Comparison of ENCODE assay signal across 8 cellular contexts in genomic region chr15:78944202-78944625, GRCh38. TPM values are rescaled to one million over a fixed set of nuclear protein-coding genes. Genes with fewer than 3 reads are reported as not detected.
DNase-seq lines count a peak whose midpoint lies in the region; ATAC-seq and TF ChIP-seq lines count a peak whose summit lies in the region.

No MANE protein-coding gene starts in this region.

- H3K27me3 ChIP-seq in right lobe of liver, result no peaks in the 10 kb centered on the region
- no peaks in the 10 kb centered on the region for H3K27me3 ChIP-seq in tibial artery

- H3K4me3 ChIP-seq in right lobe of liver (peak overlapping the region; percentile 58 to 75 (median 65)), tibial artery (peak overlapping the region; percentile 52 to 57)

- peak overlapping the region; percentile 84 for H3K4me3 Mint-ChIP-seq in T-helper 2 cell treated with Interferon-gamma antibody and Interleukin-4, amounts not matched to agents 5 μg/mL and 100 μg/mL, for 36 hours

- H3K4me1 ChIP-seq in right lobe of liver, result peaks cover 0 to 20% (median 4%) of the 10 kb centered on the region in 4 donors
- peaks cover 0 to 17% (median 8%) of the 10 kb centered on the region in 4 donors for H3K4me1 ChIP-seq in tibial artery

- H3K27ac ChIP-seq in angular gyrus (ENCODE audit: low read depth, low read length) (peak overlapping the region; percentile 55), right lobe of liver (peak overlapping the region; percentile 84 to 94 (median 89)), tibial artery (peak overlapping the region; percentile 49 to 56)

- peaks cover 25% of the 10 kb centered on the region for H3K27me3 Mint-ChIP-seq in T-helper 2 cell treated with Interferon-gamma antibody and Interleukin-4, amounts not matched to agents 5 μg/mL and 100 μg/mL, for 36 hours (ENCODE audit: low read depth)

- ATAC-seq in HG03175 (IDR thresholded peaks at IDR 0.05; ENCODE audit: unreplicated experiment) (peak; percentile 26), right lobe of liver (peak; percentile 39 to 58 (median 52))

- H3K9me3 ChIP-seq in right lobe of liver, result no peaks in the 10 kb centered on the region
- H3K9me3 ChIP-seq in tibial artery, result no peaks in the 10 kb centered on the region

- peaks cover 12% of the 10 kb centered on the region for H3K36me3 Mint-ChIP-seq in T-helper 2 cell treated with Interferon-gamma antibody and Interleukin-4, amounts not matched to agents 5 μg/mL and 100 μg/mL, for 36 hours (ENCODE audit: low read depth)

- TF ChIP-seq CTCF in right lobe of liver (IDR thresholded peaks at IDR 0.05) (no peak), tibial artery (IDR thresholded peaks at IDR 0.05) (no peak)

- H3K4me1 Mint-ChIP-seq in T-helper 2 cell treated with Interferon-gamma antibody and Interleukin-4, amounts not matched to agents 5 μg/mL and 100 μg/mL, for 36 hours (ENCODE audit: low read depth), result peaks cover 11% of the 10 kb centered on the region

- 19% methylated on average over 4 of the region's 12 CpGs for WGBS in right lobe of liver (ENCODE audit: insufficient coverage, low coverage, low lambda C conversion rate, missing lambda C conversion rate)

- DNase-seq in T-helper 2 cell treated with Interferon-gamma antibody and Interleukin-4, amounts not matched to agents 5 μg/mL and 100 μg/mL, for 36 hours (ENCODE audit: low spot score), result no peak
- DNase-seq in T-helper 2 cell (no peak), right lobe of liver (peak in 1 of 3 donors; percentile 61), tibial artery (no peak)
- no peak for DNase-seq in stimulated activated CD4-positive, alpha-beta T cell treated with anti-CD3 and anti-CD28 coated beads, Interleukin-4, amount 100 ng/mL, for 4 hours
- no peak for DNase-seq in stimulated activated naive CD4-positive, alpha-beta T cell treated with Interleukin-2 at 50 U/mL for 16 hours (lab: John Stamatoyannopoulos, UW)

- TF ChIP-seq POLR2A in right lobe of liver (IDR thresholded peaks at IDR 0.05), result no peak

- intact Hi-C loops in right lobe of liver (cut with DNase I), result no loop called here
- intact Hi-C loops in tibial artery (cut with DNase I; ENCODE audit: low total_unique reads), result no loop called here

- H3K27ac Mint-ChIP-seq in T-helper 2 cell treated with Interferon-gamma antibody and Interleukin-4, amounts not matched to agents 5 μg/mL and 100 μg/mL, for 36 hours, result no peak overlapping the region

- H3K36me3 ChIP-seq in right lobe of liver, result no peaks in the 10 kb centered on the region
- no peaks in the 10 kb centered on the region for H3K36me3 ChIP-seq in tibial artery

- no peaks in the 10 kb centered on the region for H3K9me3 Mint-ChIP-seq in T-helper 2 cell treated with Interferon-gamma antibody and Interleukin-4, amounts not matched to agents 5 μg/mL and 100 μg/mL, for 36 hours

RNA-seq across cellular contexts. Expression of gene CTSH, which starts 0.6 kb away (rescaled TPM):
- 100 to 1,000 TPM in 2 of 6 experiments, 10 to 100 TPM in 4; 32.0 to 183 (median 98.1) TPM for total RNA-seq in right lobe of liver
